1 cellular context compared by ENCODE assay signal in the genomic region with DNA sequence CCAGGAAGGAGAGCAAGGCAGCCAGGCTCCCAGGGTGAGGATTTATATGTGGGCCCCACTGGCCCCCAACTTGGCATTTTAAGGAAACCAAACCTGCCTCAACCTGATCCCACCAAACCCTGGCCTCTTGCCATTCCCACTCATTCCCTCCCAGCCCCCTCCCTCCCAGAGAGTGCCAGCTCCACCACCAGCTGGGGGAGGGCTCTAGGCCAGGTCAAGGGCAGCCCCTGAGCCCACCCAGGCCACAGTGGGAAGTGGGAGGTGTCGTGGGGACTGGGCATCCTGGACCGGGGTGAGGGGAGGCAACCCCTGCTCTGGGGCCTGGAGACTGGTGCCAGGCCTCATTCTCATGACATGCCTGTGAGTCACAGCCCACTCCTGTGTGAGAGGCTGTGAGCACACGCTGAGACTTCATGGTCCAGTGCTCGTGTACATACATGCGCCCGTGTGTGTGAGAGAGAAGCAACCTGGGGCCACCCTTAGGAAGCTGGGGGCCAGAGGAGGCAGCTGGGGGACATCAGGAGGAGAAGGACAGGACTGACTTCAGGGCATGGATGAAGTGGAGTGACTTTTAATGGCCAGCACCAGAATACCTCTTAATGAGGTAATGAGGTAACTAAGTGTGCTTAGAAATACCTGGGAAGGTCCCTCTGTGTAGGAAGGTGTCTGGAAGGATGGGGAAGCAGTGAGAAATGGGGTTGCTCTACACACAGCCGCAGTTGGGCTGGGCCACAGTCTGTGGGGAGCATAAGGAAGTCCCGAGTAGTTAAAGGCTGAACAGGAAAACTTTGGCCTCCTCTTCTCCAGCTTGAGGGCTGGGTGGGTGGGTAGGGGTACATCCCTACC.
A peak's percentile ranks its signal among the peaks of the same experiment; 100 is the strongest.
TF ChIP-seq lines count a peak whose summit lies in the region.

S100A2 (minus strand) TSS at position 316 of the 846 bp plus-strand sequence. CDS start 1,967 bp downstream, outside the sequence.

TF ChIP-seq in GM12878, 131 proteins besides CTCF, POLR2A, EP300 and RAD21 (continued from another document):
- no peak for TF ChIP-seq IRF5 (IDR thresholded peaks at IDR 0.05; ENCODE audit: borderline replicate concordance)
- peak; percentile 14; the same call in 1 of the 2 replicates for TF ChIP-seq ZNF384 (IDR thresholded peaks at IDR 0.05; ENCODE audit: borderline replicate concordance, low read depth, low read length)
- no peak for TF ChIP-seq EED (IDR thresholded peaks at IDR 0.05; ENCODE audit: low read depth)
- TF ChIP-seq ZNF687 (IDR thresholded peaks at IDR 0.05): peak; percentile 88
- TF ChIP-seq PAX5 (IDR thresholded peaks at IDR 0.05; ENCODE audit: borderline replicate concordance, low read depth, low read length): peak; percentile 81
- TF ChIP-seq NFXL1 (IDR thresholded peaks at IDR 0.05; ENCODE audit: borderline replicate concordance): no peak
- peak; percentile 41; the same call in 1 of the 2 replicates for TF ChIP-seq HDGF (IDR thresholded peaks at IDR 0.05)
- TF ChIP-seq, protein P1, sequence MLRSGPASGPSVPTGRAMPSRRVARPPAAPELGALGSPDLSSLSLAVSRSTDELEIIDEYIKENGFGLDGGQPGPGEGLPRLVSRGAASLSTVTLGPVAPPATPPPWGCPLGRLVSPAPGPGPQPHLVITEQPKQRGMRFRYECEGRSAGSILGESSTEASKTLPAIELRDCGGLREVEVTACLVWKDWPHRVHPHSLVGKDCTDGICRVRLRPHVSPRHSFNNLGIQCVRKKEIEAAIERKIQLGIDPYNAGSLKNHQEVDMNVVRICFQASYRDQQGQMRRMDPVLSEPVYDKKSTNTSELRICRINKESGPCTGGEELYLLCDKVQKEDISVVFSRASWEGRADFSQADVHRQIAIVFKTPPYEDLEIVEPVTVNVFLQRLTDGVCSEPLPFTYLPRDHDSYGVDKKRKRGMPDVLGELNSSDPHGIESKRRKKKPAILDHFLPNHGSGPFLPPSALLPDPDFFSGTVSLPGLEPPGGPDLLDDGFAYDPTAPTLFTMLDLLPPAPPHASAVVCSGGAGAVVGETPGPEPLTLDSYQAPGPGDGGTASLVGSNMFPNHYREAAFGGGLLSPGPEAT (IDR thresholded peaks at IDR 0.05; ENCODE audit: low read depth): peak; percentile 14; the same call in 1 of the 2 replicates
- no peak for TF ChIP-seq STAT1 (conservative IDR thresholded peaks at IDR 0.05)
- peak; percentile 51; the same call in 1 of the 2 replicates for TF ChIP-seq ATF7 (IDR thresholded peaks at IDR 0.05; ENCODE audit: low read depth)
- TF ChIP-seq ZBTB4 (CRISPR knock-in tag; IDR thresholded peaks at IDR 0.05): no peak
- no peak for TF ChIP-seq SMARCA5 (IDR thresholded peaks at IDR 0.05)
- TF ChIP-seq BCL3 (IDR thresholded peaks at IDR 0.05; ENCODE audit: borderline replicate concordance, insufficient read depth, low read depth, low read length, poor library complexity, severe bottlenecking): no peak
- peak in 1 of 2 experiments; percentile 67; a peak in 1 of 4 replicates for TF ChIP-seq BHLHE40 (IDR thresholded peaks at IDR 0.05; ENCODE audit: borderline replicate concordance in 1 of 2, low read depth in 2 of 2, low read length in 1 of 2)
- peak; percentile 22 to 37; a peak in 2 of 4 replicates for TF ChIP-seq IKZF2 (IDR thresholded peaks at IDR 0.05)
- TF ChIP-seq KAT2A (conservative IDR thresholded peaks at IDR 0.05; ENCODE audit: control insufficient read depth, low read depth, low read length): no peak
- TF ChIP-seq ZNF207 (IDR thresholded peaks at IDR 0.05; ENCODE audit: borderline replicate concordance): no peak
- TF ChIP-seq ZNF217 (IDR thresholded peaks at IDR 0.05): no peak
- no peak for TF ChIP-seq CREB1 (IDR thresholded peaks at IDR 0.05; ENCODE audit: low read depth)
- TF ChIP-seq MTA2 (IDR thresholded peaks at IDR 0.05; ENCODE audit: low read depth): peak; percentile 59; the same call in 1 of the 2 replicates
